Comparison of ENCODE assay signal across 7 cellular contexts in genomic region chr4:71001363-71001762, GRCh38. TPM values are rescaled to one million over a fixed set of nuclear protein-coding genes. Genes with fewer than 3 reads are reported as not detected.
DNase-seq lines count a peak whose midpoint lies in the region; ATAC-seq lines count a peak whose summit lies in the region.
"Not testable (repeated sequence)": the region's sequence is repeated elsewhere in the genome, so short reads cannot be mapped to it uniquely, and the experiment has no call there.

No MANE protein-coding gene starts in this region.

- H3K4me1 Mint-ChIP-seq in CD4-positive, alpha-beta memory T cell = peaks cover 75 to 97% (median 88%) of the 10 kb centered on the region in 4 donors
- H3K4me1 Mint-ChIP-seq in IgD-negative memory B cell (peaks cover 65 to 80% (median 68%) of the 10 kb centered on the region in 3 donors), T-helper 17 cell (peaks cover 72% of the 10 kb centered on the region), memory B cell (peaks cover 68% of the 10 kb centered on the region)
- peaks cover 85% of the 10 kb centered on the region for H3K4me1 Mint-ChIP-seq in activated T-helper 1 cell treated with anti-CD3 and anti-CD28 coated beads, Interleukin-12 subunit alpha, Interleukin-12 subunit beta, Interleukin-2, Interleukin-4 antibody, amounts not matched to agents 30 ng/mL and 10 ng/mL and 1 ng/mL, durations not matched to agents 14 hours and 24 hours and 36 hours (ENCODE audit: low read depth)
- H3K4me1 Mint-ChIP-seq in activated naive CD8-positive, alpha-beta T cell treated with anti-CD3 and anti-CD28 coated beads, Interleukin-2, amount 50 U/mL, for 24 hours = peaks cover 86% of the 10 kb centered on the region
- H3K4me1 Mint-ChIP-seq in stimulated activated memory B cell treated with anti-CD40 and anti-IgM and Interleukin-4, amounts not matched to agents 10 μg/mL and 1 μg/mL and 100 μg/mL, for 72 hours = peaks cover 93% of the 10 kb centered on the region

- not testable (repeated sequence) for DNase-seq in CD4-positive, alpha-beta memory T cell; T-helper 17 cell; activated T-helper 1 cell treated with anti-CD3 and anti-CD28 coated beads, Interleukin-12 subunit alpha, Interleukin-12 subunit beta, Interleukin-2, Interleukin-4 antibody, amounts not matched to agents 30 ng/mL and 10 ng/mL and 1 ng/mL, durations not matched to agents 14 hours and 24 hours and 36 hours (ENCODE audit: low spot score); activated naive CD8-positive, alpha-beta T cell treated with anti-CD3 and anti-CD28 coated beads, Interleukin-2, amount 50 U/mL, for 24 hours; memory B cell (ENCODE audit: low spot score in 2 of 2)

- H3K9me3 Mint-ChIP-seq in CD4-positive, alpha-beta memory T cell; IgD-negative memory B cell; activated naive CD8-positive, alpha-beta T cell treated with anti-CD3 and anti-CD28 coated beads, Interleukin-2, amount 50 U/mL, for 24 hours; memory B cell; stimulated activated memory B cell treated with anti-CD40 and anti-IgM and Interleukin-4, amounts not matched to agents 10 μg/mL and 1 μg/mL and 100 μg/mL, for 72 hours: not testable (repeated sequence)
- H3K9me3 Mint-ChIP-seq in activated T-helper 1 cell treated with anti-CD3 and anti-CD28 coated beads, Interleukin-12 subunit alpha, Interleukin-12 subunit beta, Interleukin-2, Interleukin-4 antibody, amounts not matched to agents 30 ng/mL and 10 ng/mL and 1 ng/mL, durations not matched to agents 14 hours and 24 hours and 36 hours = peaks cover 28% of the 10 kb centered on the region

- not testable (repeated sequence) for H3K27ac ChIP-seq in CD4-positive, alpha-beta memory T cell (ENCODE audit: low read depth, low read length)

- intact Hi-C loops in CD4-positive, alpha-beta memory T cell (cut with micrococcal nuclease); activated T-helper 1 cell treated with anti-CD3 and anti-CD28 coated beads, Interleukin-12 subunit alpha, Interleukin-12 subunit beta, Interleukin-2, Interleukin-4 antibody, amounts not matched to agents 30 ng/mL and 10 ng/mL and 1 ng/mL, durations not matched to agents 14 hours and 24 hours and 36 hours (cut with micrococcal nuclease): not testable (repeated sequence)

- not testable (repeated sequence) for H3K4me3 ChIP-seq in CD4-positive, alpha-beta memory T cell (ENCODE audit: low read length in 2 of 2)

- not testable (repeated sequence) for H3K27me3 Mint-ChIP-seq in CD4-positive, alpha-beta memory T cell; IgD-negative memory B cell; T-helper 17 cell; activated T-helper 1 cell treated with anti-CD3 and anti-CD28 coated beads, Interleukin-12 subunit alpha, Interleukin-12 subunit beta, Interleukin-2, Interleukin-4 antibody, amounts not matched to agents 30 ng/mL and 10 ng/mL and 1 ng/mL, durations not matched to agents 14 hours and 24 hours and 36 hours (ENCODE audit: insufficient read depth); activated naive CD8-positive, alpha-beta T cell treated with anti-CD3 and anti-CD28 coated beads, Interleukin-2, amount 50 U/mL, for 24 hours; memory B cell; stimulated activated memory B cell treated with anti-CD40 and anti-IgM and Interleukin-4, amounts not matched to agents 10 μg/mL and 1 μg/mL and 100 μg/mL, for 72 hours

- POLR2A ChIA-PET in CD4-positive, alpha-beta memory T cell (lab: Charles Lee; ENCODE audit: partially characterized antibody) = not testable (repeated sequence)

- not testable (repeated sequence) for H3K36me3 ChIP-seq in CD4-positive, alpha-beta memory T cell (ENCODE audit: insufficient read depth, low read length)

- peak overlapping the region in 5 of 7 donors; percentile 3 to 86 (median 65) for H3K27ac Mint-ChIP-seq in CD4-positive, alpha-beta memory T cell
- H3K27ac Mint-ChIP-seq in IgD-negative memory B cell = peak overlapping the region; percentile 70 to 97 (median 88)
- H3K27ac Mint-ChIP-seq in T-helper 17 cell = peak overlapping the region; percentile 39
- H3K27ac Mint-ChIP-seq in activated T-helper 1 cell treated with anti-CD3 and anti-CD28 coated beads, Interleukin-12 subunit alpha, Interleukin-12 subunit beta, Interleukin-2, Interleukin-4 antibody, amounts not matched to agents 30 ng/mL and 10 ng/mL and 1 ng/mL, durations not matched to agents 14 hours and 24 hours and 36 hours = peak overlapping the region; percentile 15
- peak overlapping the region; percentile 24 for H3K27ac Mint-ChIP-seq in activated naive CD8-positive, alpha-beta T cell treated with anti-CD3 and anti-CD28 coated beads, Interleukin-2, amount 50 U/mL, for 24 hours
- H3K27ac Mint-ChIP-seq in memory B cell = peak overlapping the region; percentile 94
- H3K27ac Mint-ChIP-seq in stimulated activated memory B cell treated with anti-CD40 and anti-IgM and Interleukin-4, amounts not matched to agents 10 μg/mL and 1 μg/mL and 100 μg/mL, for 72 hours = peak overlapping the region; percentile 94

- H3K9me3 ChIP-seq in CD4-positive, alpha-beta memory T cell (ENCODE audit: control insufficient read depth in 1 of 2, low read length in 2 of 2); T-helper 17 cell (ENCODE audit: control insufficient read depth, low read length, poor library complexity, severe bottlenecking): not testable (repeated sequence)

- H3K4me3 Mint-ChIP-seq in CD4-positive, alpha-beta memory T cell = peak overlapping the region in 5 of 8 donors; percentile 1 to 55 (median 41)
- H3K4me3 Mint-ChIP-seq in IgD-negative memory B cell (peak overlapping the region; percentile 21 to 92 (median 64)), memory B cell (peak overlapping the region; percentile 14)
- not testable (repeated sequence) for H3K4me3 Mint-ChIP-seq in T-helper 17 cell; activated T-helper 1 cell treated with anti-CD3 and anti-CD28 coated beads, Interleukin-12 subunit alpha, Interleukin-12 subunit beta, Interleukin-2, Interleukin-4 antibody, amounts not matched to agents 30 ng/mL and 10 ng/mL and 1 ng/mL, durations not matched to agents 14 hours and 24 hours and 36 hours; activated naive CD8-positive, alpha-beta T cell treated with anti-CD3 and anti-CD28 coated beads, Interleukin-2, amount 50 U/mL, for 24 hours; stimulated activated memory B cell treated with anti-CD40 and anti-IgM and Interleukin-4, amounts not matched to agents 10 μg/mL and 1 μg/mL and 100 μg/mL, for 72 hours

- not testable (repeated sequence) for H3K27me3 ChIP-seq in CD4-positive, alpha-beta memory T cell (ENCODE audit: insufficient read depth, low read length)

- H3K36me3 Mint-ChIP-seq in CD4-positive, alpha-beta memory T cell = peaks cover 45 to 69% of the 10 kb centered on the region in 2 donors
- peaks cover 25% of the 10 kb centered on the region for H3K36me3 Mint-ChIP-seq in IgD-negative memory B cell
- H3K36me3 Mint-ChIP-seq in T-helper 17 cell (ENCODE audit: low read depth) = peaks cover 12% of the 10 kb centered on the region
- peaks cover 39% of the 10 kb centered on the region for H3K36me3 Mint-ChIP-seq in activated T-helper 1 cell treated with anti-CD3 and anti-CD28 coated beads, Interleukin-12 subunit alpha, Interleukin-12 subunit beta, Interleukin-2, Interleukin-4 antibody, amounts not matched to agents 30 ng/mL and 10 ng/mL and 1 ng/mL, durations not matched to agents 14 hours and 24 hours and 36 hours (ENCODE audit: low read depth)
- H3K36me3 Mint-ChIP-seq in activated naive CD8-positive, alpha-beta T cell treated with anti-CD3 and anti-CD28 coated beads, Interleukin-2, amount 50 U/mL, for 24 hours (ENCODE audit: low read depth) = peaks cover 49% of the 10 kb centered on the region
- H3K36me3 Mint-ChIP-seq in memory B cell = peaks cover 41% of the 10 kb centered on the region
- peaks cover 55% of the 10 kb centered on the region for H3K36me3 Mint-ChIP-seq in stimulated activated memory B cell treated with anti-CD40 and anti-IgM and Interleukin-4, amounts not matched to agents 10 μg/mL and 1 μg/mL and 100 μg/mL, for 72 hours

- not testable (repeated sequence) for ATAC-seq in T-helper 17 cell; activated naive CD8-positive, alpha-beta T cell treated with anti-CD3 and anti-CD28 coated beads, Interleukin-2, amount 50 U/mL, for 24 hours; memory B cell (ENCODE audit: low read depth); stimulated activated memory B cell treated with anti-CD40 and anti-IgM and Interleukin-4, amounts not matched to agents 10 μg/mL and 1 μg/mL and 100 μg/mL, for 72 hours

- H3K4me1 ChIP-seq in CD4-positive, alpha-beta memory T cell (ENCODE audit: insufficient read depth, low read length) = peaks cover 82% of the 10 kb centered on the region

- CTCF ChIA-PET in CD4-positive, alpha-beta memory T cell (lab: Charles Lee; ENCODE audit: partially characterized antibody) = interaction anchor here (1.5 kb wide), 1 partner anchor 8 kb away, joined by 8 read pairs; no protein-coding TSS in a partner anchor

RNA-seq across cellular contexts. Expression of gene DCK, which starts 7.9 kb away (rescaled TPM):
- total RNA-seq in CD4-positive, alpha-beta memory T cell = 10 to 100 TPM; 54.7 to 56.9 TPM
- polyA plus RNA-seq in CD4-positive, alpha-beta memory T cell = 100 to 1,000 TPM in 1 of 2 donors, 10 to 100 TPM in 1; 89.4 to 134 TPM
- 112 TPM for polyA plus RNA-seq in IgD-negative memory B cell
- total RNA-seq in T-helper 17 cell = 10 to 100 TPM; 25.3 TPM
- total RNA-seq in activated T-helper 1 cell treated with anti-CD3 and anti-CD28 coated beads, Interleukin-12 subunit alpha, Interleukin-12 subunit beta, Interleukin-2, Interleukin-4 antibody, amounts not matched to agents 30 ng/mL and 10 ng/mL and 1 ng/mL, durations not matched to agents 14 hours and 24 hours and 36 hours = 35.6 and 37.3 TPM in 2 replicates

Comparison
In these comparisons a context has a peak if more than half of its experiments do, and no peak if none do; other contexts are left out.
1. H3K27ac Mint-ChIP-seq: peak in every context shown above with its lines; median percentile 94 in memory B cell; 94 in stimulated activated memory B cell treated with anti-CD40 and anti-IgM and Interleukin-4, amounts not matched to agents 10 μg/mL and 1 μg/mL and 100 μg/mL, for 72 hours; 88 in IgD-negative memory B cell; 65 in CD4-positive, alpha-beta memory T cell; 39 in T-helper 17 cell; 24 in activated naive CD8-positive, alpha-beta T cell treated with anti-CD3 and anti-CD28 coated beads, Interleukin-2, amount 50 U/mL, for 24 hours; 15 in activated T-helper 1 cell treated with anti-CD3 and anti-CD28 coated beads, Interleukin-12 subunit alpha, Interleukin-12 subunit beta, Interleukin-2, Interleukin-4 antibody, amounts not matched to agents 30 ng/mL and 10 ng/mL and 1 ng/mL, durations not matched to agents 14 hours and 24 hours and 36 hours.